Comparison of ENCODE assay signal across 8 cellular contexts in the genomic region with DNA sequence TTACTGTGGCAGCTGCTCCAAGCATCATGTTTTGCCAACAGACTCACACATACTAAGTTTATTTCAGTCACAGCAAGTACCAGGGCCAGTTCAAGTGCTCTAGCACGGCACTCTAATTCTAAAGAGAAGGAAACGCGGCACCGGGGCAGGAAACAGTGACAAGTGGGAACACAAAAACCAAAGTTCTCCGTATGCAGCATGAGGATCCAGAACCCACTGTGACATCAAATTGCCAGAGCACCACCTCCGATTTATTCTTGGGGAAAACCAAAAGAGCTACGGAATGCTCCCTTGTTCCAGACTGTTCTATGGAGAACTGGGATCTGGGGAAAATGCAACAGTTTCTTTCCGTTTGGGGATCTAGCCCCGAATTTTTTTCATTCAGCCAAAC. TPM values are rescaled to one million over a fixed set of nuclear protein-coding genes. Genes with fewer than 3 reads are reported as not detected.
DNase-seq lines count a peak whose midpoint lies in the region; ATAC-seq, FAIRE-seq and TF ChIP-seq lines count a peak whose summit lies in the region.

No MANE protein-coding gene starts in this region.

- peak; percentile 2 for ATAC-seq in GM18861 (IDR thresholded peaks at IDR 0.05; ENCODE audit: unreplicated experiment)

- POLR2A ChIA-PET in HEK293 (lab: Yijun Ruan, JAX) = interaction anchor here (0.8 kb wide), 1 partner anchor 13 kb away, joined by 9 read pairs; no protein-coding TSS in a partner anchor

- FAIRE-seq in bronchial epithelial cell (lab: Jason Lieb, UNC) = no peak

- DNase-seq in NB4 (ENCODE audit: low read depth) = no peak
- DNase-seq in bronchial epithelial cell (ENCODE audit: low read depth) = no peak
- DNase-seq in lung microvascular endothelial cell (ENCODE audit: low read depth in 2 of 2) = peak; percentile 8 to 11
- no peak for DNase-seq in OCI-M2 (lab: John Stamatoyannopoulos, UW; ENCODE audit: unreplicated experiment)
- no peak for DNase-seq in dermis blood vessel endothelial cell

- H3K27ac ChIP-seq in HEK293 (ENCODE audit: extremely low read depth, low read depth, low read length) (no peak overlapping the region), urinary bladder (ENCODE audit: low read depth) (peak overlapping the region; percentile 49)

- H3K36me3 ChIP-seq in HEK293 (ENCODE audit: control insufficient read depth in 2 of 2, insufficient read depth in 1 of 2, low read length in 2 of 2) (peaks cover 0 to 3% of the 10 kb centered on the region in 2 experiments; a peak in 1 of 3 replicates), bronchial epithelial cell (ENCODE audit: control insufficient read depth, insufficient read depth, low read length) (no peaks in the 10 kb centered on the region), urinary bladder (ENCODE audit: insufficient read depth) (no peaks in the 10 kb centered on the region)

- no peaks in the 10 kb centered on the region for H3K9me3 ChIP-seq in HEK293 (ENCODE audit: control insufficient read depth, insufficient read depth, low read depth, low read length)

- H3K4me1 ChIP-seq in HEK293 (ENCODE audit: control insufficient read depth, insufficient read depth, low read length) (no peaks in the 10 kb centered on the region; the same call in 1 of the 2 replicates), urinary bladder (ENCODE audit: insufficient read depth) (no peaks in the 10 kb centered on the region)

- CTCF ChIA-PET in HEK293 (lab: Yijun Ruan, JAX) = no interaction called here

- no peak for TF ChIP-seq POLR2A in NB4 (IDR thresholded peaks at IDR 0.05; ENCODE audit: extremely low read depth, insufficient read length)

- H3K4me3 ChIP-seq in HEK293 (ENCODE audit: low read depth, low read length) (peak overlapping the region; percentile 53), NB4 (ENCODE audit: low read depth, low read length) (peak overlapping the region; percentile 61), bronchial epithelial cell (ENCODE audit: low read depth, low read length) (peak overlapping the region; percentile 45), urinary bladder (ENCODE audit: low read depth, low read length) (peak overlapping the region; percentile 67)

- H3K27me3 ChIP-seq in bronchial epithelial cell (ENCODE audit: control insufficient read depth, insufficient read depth, low read length) = no peaks in the 10 kb centered on the region

- WGBS in urinary bladder = 3% methylated on average over 9 of the region's 9 CpGs

- TF ChIP-seq CTCF in HEK293 (tag by site-specific recombination; IDR thresholded peaks at IDR 0.05) (no peak), NB4 (IDR thresholded peaks at IDR 0.05; ENCODE audit: low read depth, low read length) (no peak), bronchial epithelial cell (IDR thresholded peaks at IDR 0.05; ENCODE audit: insufficient read depth, low read length, severe bottlenecking) (no peak)

TF ChIP-seq in HEK293, 187 proteins besides CTCF, POLR2A, EP300 and RAD21:
- TF ChIP-seq SCRT2 (tag by site-specific recombination; IDR thresholded peaks at IDR 0.05) (peak; percentile 74), ZNF660 (tag by site-specific recombination; IDR thresholded peaks at IDR 0.05) (no peak)

RNA-seq across cellular contexts. Expression of a gene that starts 0.4 kb away (rescaled TPM):
- total RNA-seq in bronchial epithelial cell = 16.1 and 25.5 TPM in 2 replicates
- total RNA-seq in lung microvascular endothelial cell = 3.2 and 6.8 TPM in 2 replicates
- 17.8 TPM for total RNA-seq in urinary bladder
- polyA plus RNA-seq in urinary bladder = 6.9 TPM
- total RNA-seq in dermis blood vessel endothelial cell = 7.5 and 9.8 TPM in 2 replicates

Comparison
In these comparisons a context has a peak if more than half of its experiments do, and no peak if none do; other contexts are left out.
1. DNase-seq: peak in lung microvascular endothelial cell (2 of 2); none in NB4 (single experiment), bronchial epithelial cell (single experiment), OCI-M2 (single experiment) and dermis blood vessel endothelial cell (single experiment).
2. Peak in every context shown above with its lines, with median percentiles within 50 percentile points of each other: H3K4me3 ChIP-seq.